19 cellular contexts compared by ENCODE assay signal in genomic region chr12:85299058-85299457, GRCh38. TPM values are rescaled to one million over a fixed set of nuclear protein-coding genes. Genes with fewer than 3 reads are reported as not detected.
A peak's percentile ranks its signal among the peaks of the same experiment; 100 is the strongest.
DNase-seq lines count a peak whose midpoint lies in the region.
"Had no signal": no experiment of that assay in that cellular context is flagged by ENCODE, and none has a peak within 500 bp of the region (broad histone marks: within the 10 kb centered on the region; RNA-seq: fewer than 3 reads in every experiment).

No MANE protein-coding gene starts in this region.

- in situ Hi-C loops in SK-MEL-5 (cut with HindIII; ENCODE audit: low pct_unique_long_range_greater_than_20kb, low sequenced_read_pairs) = no loop called here

- DNase-seq in COLO829 (ENCODE audit: low spot score) = peak; percentile 30
- DNase-seq in SK-MEL-5 (ENCODE audit: low read depth, low spot score) = peak; percentile 95
- peak; percentile 61 for DNase-seq in foreskin melanocyte
- no peak for DNase-seq in NOMO-1 treated with DMSO at 0.1 percent for 48 hours (lab: John Stamatoyannopoulos, UW; ENCODE audit: unreplicated experiment)
- DNase-seq in EL = no peak
- no peak for DNase-seq in activated T-cell treated with anti-CD3 and anti-CD28 coated beads, Interleukin-2, amount 50 U/mL, for 48 hours
- DNase-seq: AML-193; BE2C; Calu3; CD4-positive, alpha-beta T cell; CD8-positive, alpha-beta memory T cell; COR-L47; DND-41; GDM1; GOT3; HFFc6 had no signal

RNA-seq across cellular contexts. Expression of gene ALX1, which starts 19.0 kb away (rescaled TPM):
- total RNA-seq in SK-MEL-5 (2014; rRNA removed; shearing (Covaris generic)) = 40.8 and 41.7 TPM in 2 replicates
- 22.2 and 24.4 TPM in 2 replicates for polyA plus RNA-seq in SK-MEL-5 (2015; cell fraction: cytosol; rRNA removed)
- polyA plus RNA-seq in SK-MEL-5 (2015; cell fraction: nucleus; rRNA removed) = 19.0 and 21.2 TPM in 2 replicates
- total RNA-seq: A172; CD4-positive, alpha-beta T cell; CD8-positive, alpha-beta memory T cell; GM12878; HFFc6 had no signal
- polyA plus RNA-seq: CD14-positive monocyte; CD8-positive, alpha-beta memory T cell had no signal

Comparison
In these comparisons a context has a peak if more than half of its experiments do, and no peak if none do; other contexts are left out.
1. DNase-seq: peak in COLO829 (single experiment), SK-MEL-5 (single experiment) and foreskin melanocyte (single experiment); none in NOMO-1 treated with DMSO at 0.1 percent for 48 hours (single experiment), EL (single experiment) and activated T-cell treated with anti-CD3 and anti-CD28 coated beads, Interleukin-2, amount 50 U/mL, for 48 hours (0 of 2).